ENCODE assay signal across 1 cellular context in the genomic region with DNA sequence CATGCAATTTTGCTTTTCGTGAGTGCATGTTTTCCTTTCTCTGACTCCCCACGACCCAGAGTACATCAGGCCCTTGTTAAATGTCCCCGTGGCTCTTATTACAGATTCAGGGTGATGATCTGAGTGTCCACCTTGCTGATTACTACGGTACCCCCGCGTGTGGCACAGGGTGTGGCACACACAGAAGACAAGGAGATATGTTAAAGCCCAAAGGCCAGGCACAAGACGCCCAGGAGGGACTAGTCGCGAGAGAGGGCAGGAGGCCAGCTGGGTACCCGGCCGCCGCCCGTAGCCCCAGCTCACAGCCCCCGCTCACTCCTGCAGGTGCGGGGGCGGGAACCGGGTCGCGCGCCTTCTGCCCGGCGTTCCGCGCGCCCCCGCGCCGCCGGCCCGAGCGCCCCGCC.
TF ChIP-seq lines count a peak whose summit lies in the region.

No MANE protein-coding gene starts in this region.

TF ChIP-seq in GM12878, 131 proteins besides CTCF, POLR2A, EP300 and RAD21 (continued from another document):
- TF ChIP-seq ZBED1 (IDR thresholded peaks at IDR 0.05; ENCODE audit: borderline replicate concordance), result 0 out of 2 replicates have a peak, but pooled peaks have one; percentile 25
